ENCODE assay signal across 8 cellular contexts in the genomic region with DNA sequence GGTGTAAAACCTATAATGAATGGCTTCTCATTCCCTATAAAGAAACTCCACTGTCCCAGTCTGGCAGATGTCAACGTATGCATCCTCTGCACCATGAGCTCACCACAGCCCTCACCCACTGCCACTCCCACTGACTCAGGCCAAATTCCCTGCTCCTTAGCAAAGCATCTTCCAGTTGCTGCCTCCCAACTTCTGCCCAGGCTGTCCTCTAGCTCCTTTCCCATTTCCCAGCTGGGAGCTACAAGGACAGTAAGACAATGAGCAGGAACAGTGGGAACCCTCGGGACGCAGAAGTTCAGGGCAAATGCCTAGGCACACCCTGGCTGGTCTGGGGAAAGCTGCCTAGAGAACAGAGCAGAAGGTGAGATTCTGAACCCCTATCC. TPM values are rescaled to one million over a fixed set of nuclear protein-coding genes. Genes with fewer than 3 reads are reported as not detected.
DNase-seq lines count a peak whose midpoint lies in the region; ATAC-seq and TF ChIP-seq lines count a peak whose summit lies in the region.

No MANE protein-coding gene starts in this region.

- H3K79me2 ChIP-seq in KMS-11 (ENCODE audit: insufficient read depth, low read depth): peaks cover 14% of the 10 kb centered on the region

- no peaks in the 10 kb centered on the region; the same call in 1 of the 2 replicates for H3K36me3 ChIP-seq in KMS-11 (ENCODE audit: insufficient read depth)
- H3K36me3 ChIP-seq in body of pancreas (replicated peaks in 1 of 2; ENCODE audit: insufficient read depth in 1 of 2, low read depth in 2 of 2): peaks cover 0 to 14% of the 10 kb centered on the region in 2 donors
- no peaks in the 10 kb centered on the region for H3K36me3 ChIP-seq in testis (ENCODE audit: low read depth, missing control alignments)

- H3K27me3 ChIP-seq in KMS-11 (ENCODE audit: insufficient read depth, low read depth): 0 out of 2 replicates have a peak, but pooled peaks cover 2% of the 10 kb centered on the region
- no peaks in the 10 kb centered on the region for H3K27me3 ChIP-seq in body of pancreas
- H3K27me3 ChIP-seq in testis: no peaks in the 10 kb centered on the region

- H3K27ac ChIP-seq in KMS-11 (peak overlapping the region; percentile 56), body of pancreas (peak overlapping the region in 3 of 4 donors; percentile 37 to 58 (median 57)), testis (peak overlapping the region; percentile 51 to 84)

- peak overlapping the region; percentile 96; the same call in 1 of the 2 replicates for H2AFZ ChIP-seq in KMS-11 (ENCODE audit: low read depth)

- H3K4me3 ChIP-seq in KMS-11 (IDR thresholded peaks at IDR 0.05; ENCODE audit: insufficient read depth, low read depth, low read length) (peak overlapping the region; percentile 41), body of pancreas (peak overlapping the region; percentile 57 to 72), testis (peak overlapping the region; percentile 81 to 86)

- peak; percentile 89 for DNase-seq in AG20443 (ENCODE audit: low spot score)
- DNase-seq in body of pancreas: no peak
- peak; percentile 15 for DNase-seq in left kidney (ENCODE audit: low read depth, low spot score)
- DNase-seq in testis: no peak
- no peak for DNase-seq in middle frontal gyrus (ENCODE audit: extremely low spot score, low spot score)
- DNase-seq in KBM-7: no peak

- H3K4me2 ChIP-seq in KMS-11: peak overlapping the region; percentile 99

- H3K9me3 ChIP-seq in body of pancreas (no peaks in the 10 kb centered on the region), testis (no peaks in the 10 kb centered on the region)

- no peaks in the 10 kb centered on the region for H4K20me1 ChIP-seq in KMS-11 (ENCODE audit: insufficient read depth)

- H3K4me1 ChIP-seq in KMS-11 (ENCODE audit: low read depth, poor library complexity, severe bottlenecking) (peaks cover 10% of the 10 kb centered on the region), body of pancreas (peaks cover 20% of the 10 kb centered on the region), testis (peaks cover 4% of the 10 kb centered on the region)

- TF ChIP-seq POLR2A in body of pancreas (IDR thresholded peaks at IDR 0.05): no peak
- no peak for TF ChIP-seq POLR2A in testis (IDR thresholded peaks at IDR 0.05)

- intact Hi-C loops in body of pancreas (cut with DNase I): no loop called here
- intact Hi-C loops in testis (cut with DNase I; ENCODE audit: low total_unique reads): no loop called here

- ATAC-seq in body of pancreas (peak; percentile 6), HG03439 (IDR thresholded peaks at IDR 0.05; ENCODE audit: unreplicated experiment) (no peak)

- peak overlapping the region; percentile 95 for H3K9ac ChIP-seq in KMS-11

- WGBS in body of pancreas, 2 donors: 0 to 3% methylated on average over 3 of the region's 3 CpGs
- 0 to 1% methylated on average over 3 of the region's 3 CpGs for WGBS in testis, 2 donors

- in situ Hi-C loops in KBM-7 (cut with MboI; ENCODE audit: low pct_unique_long_range_greater_than_20kb, low sequenced_read_pairs): no loop called here

- TF ChIP-seq CTCF in KMS-11 (conservative IDR thresholded peaks at IDR 0.05; ENCODE audit: low read depth, low read length): no peak
- TF ChIP-seq CTCF in body of pancreas (IDR thresholded peaks at IDR 0.05): no peak
- no peak for TF ChIP-seq CTCF in testis (IDR thresholded peaks at IDR 0.05)

RNA-seq across cellular contexts. Expression of a gene that starts 9.1 kb away (rescaled TPM):
- total RNA-seq in body of pancreas (10 to 100 TPM; 23.7 to 42.8 TPM), testis (10 to 100 TPM; 56.8 to 59.7 TPM)
- 24.0 TPM for polyA plus RNA-seq in testis (ENCODE audit: insufficient read depth, low read depth, low replicate concordance)

RNA-seq across cellular contexts. Expression of a gene that starts 13.7 kb away (rescaled TPM):
- total RNA-seq in body of pancreas: 10 to 100 TPM; 39.2 to 42.8 TPM
- total RNA-seq in testis: 100 to 1,000 TPM; 239 to 297 TPM
- 121 TPM for polyA plus RNA-seq in testis (ENCODE audit: insufficient read depth, low read depth, low replicate concordance)

RNA-seq across cellular contexts. Expression of a gene that starts 14.5 kb away (rescaled TPM):
- total RNA-seq in body of pancreas (100 to 1,000 TPM in 1 of 2 donors, 10 to 100 TPM in 1; 57.1 to 122 TPM), testis (100 to 1,000 TPM; 115 to 154 TPM)
- 108 TPM for polyA plus RNA-seq in testis (ENCODE audit: insufficient read depth, low read depth, low replicate concordance)

RNA-seq across cellular contexts. Expression of a gene that starts 26.3 kb away (rescaled TPM):
- total RNA-seq in body of pancreas (1 to 10 TPM in 1 of 2 donors, not detected in 1; 1.6 TPM), testis (10 to 100 TPM; 31.3 to 40.4 TPM)
- polyA plus RNA-seq in testis (ENCODE audit: insufficient read depth, low read depth, low replicate concordance): 93.7 TPM

RNA-seq across cellular contexts. Expression of a gene that starts 26.7 kb away (rescaled TPM):
- total RNA-seq in body of pancreas (1 to 10 TPM; 6.3 to 9.3 TPM), testis (10 to 100 TPM; 23.0 to 25.2 TPM)
- 23.5 TPM for polyA plus RNA-seq in testis (ENCODE audit: insufficient read depth, low read depth, low replicate concordance)

Comparison
In these comparisons a context has a peak if more than half of its experiments do, and no peak if none do; other contexts are left out.
1. DNase-seq: peak in AG20443 (single experiment) and left kidney (single experiment); none in body of pancreas (0 of 4), testis (single experiment), middle frontal gyrus (single experiment) and KBM-7 (single experiment).
2. RNA of a gene that starts 13.7 kb away (total RNA-seq): 239 to 297 TPM in testis; 39.2 to 42.8 TPM in body of pancreas; every median in the first group is over 4 times any median in the second.
3. Peak in every context shown above with its lines, with median percentiles within 50 percentile points of each other: H3K27ac ChIP-seq and H3K4me3 ChIP-seq.